Comparison of ENCODE assay signal across 8 cellular contexts in the genomic region with DNA sequence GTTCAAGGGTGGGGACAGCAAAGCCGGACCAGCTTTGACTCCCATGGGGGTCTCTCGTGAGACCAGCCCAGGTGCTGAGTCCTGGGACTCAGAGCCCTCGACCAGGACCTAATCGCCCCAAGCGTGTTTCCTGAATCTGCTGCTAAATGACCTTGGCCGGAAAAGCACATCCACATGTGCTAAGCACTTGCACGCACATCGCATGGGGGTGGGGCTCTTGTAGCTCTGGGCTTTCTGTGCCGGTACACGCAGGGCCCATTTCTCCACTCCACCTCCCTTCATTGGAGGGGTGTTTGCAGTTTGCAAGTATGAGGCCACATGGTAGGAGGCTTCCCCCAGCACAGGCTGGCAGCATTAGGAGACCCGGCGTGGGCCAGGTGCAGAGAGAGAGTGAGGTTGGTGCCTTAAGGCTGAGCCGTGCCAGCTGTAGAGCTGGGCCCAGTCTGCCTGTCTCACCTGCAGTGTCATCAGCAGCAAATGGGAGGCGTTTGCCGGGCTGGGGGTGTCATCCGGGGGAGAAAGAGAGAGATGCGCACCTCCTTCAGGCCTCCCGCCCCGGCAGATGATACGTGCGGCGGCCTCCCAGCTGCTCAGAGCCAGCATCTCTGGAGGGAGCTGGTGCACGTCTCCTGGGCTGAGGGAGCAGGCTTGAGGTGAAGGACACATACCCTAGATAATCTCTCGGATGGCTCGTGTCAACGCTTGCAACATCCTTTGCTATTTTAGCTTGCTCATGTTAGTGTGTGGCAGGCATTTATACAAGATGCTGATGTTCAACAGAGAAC. TPM values are rescaled to one million over a fixed set of nuclear protein-coding genes. Genes with fewer than 3 reads are reported as not detected.
A peak's percentile ranks its signal among the peaks of the same experiment; 100 is the strongest.
DNase-seq lines count a peak whose midpoint lies in the region; ATAC-seq and TF ChIP-seq lines count a peak whose summit lies in the region.

No MANE protein-coding gene starts in this region.

- H3K36me3 ChIP-seq in breast epithelium: no peaks in the 10 kb centered on the region

- no peak overlapping the region for H3K4me3 ChIP-seq in breast epithelium

- no peaks in the 10 kb centered on the region for H3K4me1 ChIP-seq in breast epithelium

- H3K9me3 ChIP-seq in breast epithelium: no peaks in the 10 kb centered on the region

- ATAC-seq in HG02763 (IDR thresholded peaks at IDR 0.05; ENCODE audit: unreplicated experiment): peak; percentile 48

- no peak for TF ChIP-seq CTCF in breast epithelium (IDR thresholded peaks at IDR 0.05)

- intact Hi-C loops in breast epithelium (cut with DNase I; ENCODE audit: low total_unique reads): no loop called here

- no peak for TF ChIP-seq POLR2A in breast epithelium (IDR thresholded peaks at IDR 0.05)

- H3K27me3 ChIP-seq in breast epithelium: peaks cover 0 to 20% of the 10 kb centered on the region in 2 donors

- DNase-seq in CD1c-positive myeloid dendritic cell (ENCODE audit: extremely low spot score): peak; percentile 23
- peak; percentile 41 for DNase-seq in activated CD4-positive, alpha-beta T cell treated with anti-CD3 and anti-CD28 coated beads for 1 hour
- peak; percentile 50 for DNase-seq in effector CD4-positive, alpha-beta T cell
- DNase-seq in stimulated activated CD4-positive, alpha-beta T cell treated with anti-CD3 and anti-CD28 coated beads, Interleukin-2, amount 100 ng/mL, for 24 hours: peak; percentile 52 to 54
- DNase-seq in epidermal melanocyte (ENCODE audit: insufficient read length, low spot score): no peak
- no peak for DNase-seq in breast epithelium (ENCODE audit: low spot score in 2 of 2)
- no peak for DNase-seq in NCI-H524 treated with DMSO at 0.1 percent for 48 hours (lab: John Stamatoyannopoulos, UW)

- no peak overlapping the region for H3K27ac ChIP-seq in breast epithelium

RNA-seq across cellular contexts. Expression of a gene that starts 45.2 kb away (rescaled TPM):
- 1 to 10 TPM; 2.9 to 4.7 (median 3.7) TPM for total RNA-seq in breast epithelium

Comparison
In these comparisons a context has a peak if more than half of its experiments do, and no peak if none do; other contexts are left out.
1. DNase-seq: peak in CD1c-positive myeloid dendritic cell (single experiment), activated CD4-positive, alpha-beta T cell treated with anti-CD3 and anti-CD28 coated beads for 1 hour (single experiment), effector CD4-positive, alpha-beta T cell (single experiment) and stimulated activated CD4-positive, alpha-beta T cell treated with anti-CD3 and anti-CD28 coated beads, Interleukin-2, amount 100 ng/mL, for 24 hours (2 of 2); none in epidermal melanocyte (single experiment), breast epithelium (0 of 2) and NCI-H524 treated with DMSO at 0.1 percent for 48 hours (single experiment).